ENCODE assay signal across 9 cellular contexts in genomic region chr19:18612051-18612771, GRCh38. TPM values are rescaled to one million over a fixed set of nuclear protein-coding genes. Genes with fewer than 3 reads are reported as not detected.
DNase-seq lines count a peak whose midpoint lies in the region; ATAC-seq and TF ChIP-seq lines count a peak whose summit lies in the region.
"Had no signal": no experiment of that assay in that cellular context is flagged by ENCODE, and none has a peak within 500 bp of the region (broad histone marks: within the 10 kb centered on the region; RNA-seq: fewer than 3 reads in every experiment).

No MANE protein-coding gene starts in this region.

- TF ChIP-seq CTCF in fibroblast of pulmonary artery (IDR thresholded peaks at IDR 0.05; ENCODE audit: low read length, missing control alignments), result no peak

- H3K27ac ChIP-seq in SJCRH30, result no peak overlapping the region

- H3K4me1 ChIP-seq in SJCRH30, result peaks cover 17% of the 10 kb centered on the region
- peaks cover 15% of the 10 kb centered on the region for H3K4me1 ChIP-seq in skeletal muscle satellite cell (ENCODE audit: control insufficient read depth, insufficient read depth, low read length)

- DNase-seq in NCI-H1436 (lab: John Stamatoyannopoulos, UW) (peak; percentile 38), NCI-H1436 treated with DMSO at 0.1 percent for 48 hours (lab: John Stamatoyannopoulos, UW) (no peak), SJCRH30 (no peak), fibroblast of pulmonary artery (ENCODE audit: low read depth) (no peak), NCI-H2081 treated with DMSO at 0.1 percent for 48 hours (lab: John Stamatoyannopoulos, UW) (no peak)
- DNase-seq in effector CD4-positive, alpha-beta T cell, result no peak

- H3K4me3 ChIP-seq in SJCRH30, result peak overlapping the region; percentile 34
- peak overlapping the region; percentile 14 for H3K4me3 ChIP-seq in fibroblast of pulmonary artery (replicated peaks; ENCODE audit: low read depth, low read length)
- peak overlapping the region; percentile 68 for H3K4me3 ChIP-seq in skeletal muscle satellite cell (ENCODE audit: low read length)

- H3K27me3 ChIP-seq in SJCRH30 (peaks cover 77% of the 10 kb centered on the region), skeletal muscle satellite cell (ENCODE audit: control insufficient read depth, insufficient read depth, low read length) (peaks cover 72% of the 10 kb centered on the region)

- H3K9me3 ChIP-seq in SJCRH30 (replicated peaks) (no peaks in the 10 kb centered on the region), skeletal muscle satellite cell (replicated peaks; ENCODE audit: low read length) (no peaks in the 10 kb centered on the region)

- H3K4me2 ChIP-seq in skeletal muscle satellite cell (ENCODE audit: low read length), result peak overlapping the region; percentile 85

- ATAC-seq in GM21515 (IDR thresholded peaks at IDR 0.05; ENCODE audit: unreplicated experiment), result no peak

- H3K36me3 ChIP-seq in SJCRH30, result no peaks in the 10 kb centered on the region
- no peaks in the 10 kb centered on the region for H3K36me3 ChIP-seq in skeletal muscle satellite cell (ENCODE audit: insufficient read depth, low read length)

- H3K9ac ChIP-seq in skeletal muscle satellite cell (ENCODE audit: low read depth, low read length), result no peak overlapping the region

RNA-seq across cellular contexts. Expression of gene TMEM59L, which starts 0.5 kb away (rescaled TPM):
- 0.20 TPM in 1 of 2 replicates, not detected in the other for total RNA-seq in SJCRH30 (2014; rRNA removed; shearing (Covaris generic))
- 0.87 and 1.0 TPM in 2 replicates for total RNA-seq in skeletal muscle satellite cell (2012; rRNA removed)
- total RNA-seq: mononuclear cell had no signal

RNA-seq across cellular contexts. Expression of gene CRLF1, which starts 5.6 kb away (rescaled TPM):
- 20.6 and 22.1 TPM in 2 replicates for total RNA-seq in SJCRH30 (2014; rRNA removed; shearing (Covaris generic))
- 21.6 and 36.8 TPM in 2 replicates for total RNA-seq in skeletal muscle satellite cell (2012; rRNA removed)

RNA-seq across cellular contexts. Expression of gene REX1BD, which starts 23.6 kb away (rescaled TPM):
- 24.8 TPM in 2 replicates for total RNA-seq in SJCRH30 (2014; rRNA removed; shearing (Covaris generic))
- 54.2 and 74.0 TPM in 2 replicates for total RNA-seq in skeletal muscle satellite cell (2012; rRNA removed)

RNA-seq across cellular contexts. Expression of gene KLHL26, which starts 24.6 kb away (rescaled TPM):
- total RNA-seq in SJCRH30 (2014; rRNA removed; shearing (Covaris generic)), result 0.87 and 1.1 TPM in 2 replicates
- 3.3 and 3.5 TPM in 2 replicates for total RNA-seq in skeletal muscle satellite cell (2012; rRNA removed)

RNA-seq across cellular contexts. Expression of gene UBA52, which starts 40.6 kb away (rescaled TPM):
- total RNA-seq in SJCRH30 (2014; rRNA removed; shearing (Covaris generic)), result 1,236 and 1,352 TPM in 2 replicates
- total RNA-seq in skeletal muscle satellite cell (2012; rRNA removed), result 695 and 1,141 TPM in 2 replicates

Comparison
In these comparisons a context has a peak if more than half of its experiments do, and no peak if none do; other contexts are left out.
1. H3K4me3 ChIP-seq: peak in every context shown above with its lines; median percentile 68 in skeletal muscle satellite cell; 34 in SJCRH30; 14 in fibroblast of pulmonary artery.